ENCODE assay signal across 10 cellular contexts in the genomic region with DNA sequence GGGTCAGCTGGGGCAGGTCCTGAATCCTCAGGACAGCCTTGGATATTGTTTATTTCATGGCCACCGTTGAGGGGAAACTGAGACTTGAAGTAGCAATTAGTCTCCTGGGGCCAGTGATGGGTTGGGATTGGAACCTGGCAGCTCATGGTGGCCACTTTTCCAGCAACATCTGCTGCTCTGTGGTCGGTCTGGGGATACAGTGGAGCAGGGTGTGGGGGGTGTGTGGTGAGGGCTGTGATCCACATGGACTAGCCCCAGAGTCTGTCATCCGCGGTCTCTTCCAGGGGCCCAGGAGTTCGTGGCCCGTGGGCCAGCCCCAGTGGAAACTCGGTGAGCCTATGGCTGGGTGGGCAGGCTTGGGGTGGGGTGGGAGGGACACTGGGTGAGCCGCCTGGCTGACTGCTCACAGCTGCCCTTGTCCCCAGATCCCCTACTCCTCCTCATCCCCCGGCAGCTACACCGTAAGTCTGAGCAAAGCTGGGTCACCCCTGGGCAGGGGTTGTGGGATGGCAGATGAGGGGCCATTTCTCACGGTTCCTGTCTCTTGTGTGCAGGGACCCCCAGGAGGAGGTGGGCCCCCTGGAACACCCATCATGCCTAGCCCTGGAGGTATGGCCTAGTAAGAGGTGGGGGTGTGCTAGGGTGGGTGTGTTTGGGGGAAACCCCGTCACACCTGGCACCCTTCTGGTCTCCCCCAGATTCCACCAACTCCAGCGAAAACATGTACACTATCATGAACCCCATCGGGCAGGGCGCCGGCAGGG. TPM values are rescaled to one million over a fixed set of nuclear protein-coding genes. Genes with fewer than 3 reads are reported as not detected.
A peak's percentile ranks its signal among the peaks of the same experiment; 100 is the strongest.
DNase-seq lines count a peak whose midpoint lies in the region; ATAC-seq and TF ChIP-seq lines count a peak whose summit lies in the region.
"Had no signal": no experiment of that assay in that cellular context is flagged by ENCODE, and none has a peak within 500 bp of the region (broad histone marks: within the 10 kb centered on the region; RNA-seq: fewer than 3 reads in every experiment).

No MANE protein-coding gene starts in this region.

- H3K27me3 ChIP-seq in foreskin keratinocyte (no peaks in the 10 kb centered on the region), smooth muscle cell (ENCODE audit: low read depth) (no peaks in the 10 kb centered on the region), SJCRH30 (no peaks in the 10 kb centered on the region)

- H2AFZ ChIP-seq in smooth muscle cell (ENCODE audit: low read depth): no peak overlapping the region

- peaks cover 8% of the 10 kb centered on the region for H3F3A ChIP-seq in smooth muscle cell (ENCODE audit: low read depth)

- peak overlapping the region; percentile 95 for H3K4me2 ChIP-seq in smooth muscle cell

- H4K20me1 ChIP-seq in smooth muscle cell (ENCODE audit: low read depth): peaks cover 17% of the 10 kb centered on the region

- H3K79me2 ChIP-seq in smooth muscle cell (ENCODE audit: low read depth): peaks cover 7% of the 10 kb centered on the region

- H3K9me3 ChIP-seq in SK-N-MC (ENCODE audit: low read depth, low read length) (no peaks in the 10 kb centered on the region), smooth muscle cell (replicated peaks; ENCODE audit: low read depth) (no peaks in the 10 kb centered on the region), SJCRH30 (replicated peaks) (no peaks in the 10 kb centered on the region)

- no peak for ATAC-seq in foreskin keratinocyte

- H3K9ac ChIP-seq in SK-N-MC (ENCODE audit: insufficient read length) (no peak overlapping the region), smooth muscle cell (ENCODE audit: low read depth) (no peak overlapping the region)

- TF ChIP-seq CTCF in GM12865 (IDR thresholded peaks at IDR 0.05; ENCODE audit: insufficient read depth, low read depth, low read length, missing control alignments) (no peak), foreskin keratinocyte (conservative IDR thresholded peaks at IDR 0.05) (no peak), smooth muscle cell (IDR thresholded peaks at IDR 0.05; ENCODE audit: borderline replicate concordance, insufficient read depth, poor library complexity, severe bottlenecking) (no peak)

- no peaks in the 10 kb centered on the region for H3K4me1 ChIP-seq in foreskin keratinocyte
- peaks cover 31% of the 10 kb centered on the region for H3K4me1 ChIP-seq in smooth muscle cell (ENCODE audit: low read depth)
- H3K4me1 ChIP-seq in SJCRH30: peaks cover 16% of the 10 kb centered on the region

- H3K36me3 ChIP-seq in SK-N-MC (ENCODE audit: insufficient read depth, low read length) (peaks cover 17% of the 10 kb centered on the region; the same call in 1 of the 2 replicates), smooth muscle cell (ENCODE audit: low read depth) (no peaks in the 10 kb centered on the region), SJCRH30 (peaks cover 5% of the 10 kb centered on the region; the same call in 1 of the 2 replicates)

- WGBS in smooth muscle cell (ENCODE audit: low lambda C conversion rate): 77% methylated on average over 14 of the region's 16 CpGs

- H3K27ac ChIP-seq in SK-N-MC (peak overlapping the region; percentile 71), foreskin keratinocyte (peak overlapping the region; percentile 18), smooth muscle cell (ENCODE audit: low read depth) (no peak overlapping the region), SJCRH30 (no peak overlapping the region)

- DNase-seq in GM12865 (ENCODE audit: low read depth) (no peak), SK-N-MC (ENCODE audit: low read depth, low spot score) (no peak), foreskin keratinocyte (no peak), smooth muscle cell (lab: John Stamatoyannopoulos, UW; ENCODE audit: unreplicated experiment) (no peak), hippocampal formation (lab: John Stamatoyannopoulos, UW) (no peak), SJCRH30 (no peak), kidney tubule cell (ENCODE audit: low spot score) (no peak)
- DNase-seq: cortex of kidney, NCI-H526 treated with DMSO at 0.1 percent for 48 hours had no signal

- peak overlapping the region; percentile 88 for H3K4me3 ChIP-seq in GM12865 (ENCODE audit: low read depth, low read length)
- H3K4me3 ChIP-seq in SK-N-MC: peak overlapping the region; percentile 34
- peak overlapping the region; percentile 67 for H3K4me3 ChIP-seq in smooth muscle cell
- H3K4me3 ChIP-seq in SJCRH30: no peak overlapping the region

RNA-seq across cellular contexts. Expression of a gene that starts 5.5 kb away (rescaled TPM):
- total RNA-seq in foreskin keratinocyte: 16.5 and 19.9 TPM in 2 replicates
- 22.1 and 23.2 TPM in 2 replicates for polyA plus RNA-seq in foreskin keratinocyte
- 16.4 and 60.1 TPM in 2 replicates for total RNA-seq in smooth muscle cell
- 56.9 and 89.5 TPM in 2 replicates for polyA plus RNA-seq in smooth muscle cell
- 7.4 and 7.5 TPM in 2 replicates for total RNA-seq in SJCRH30 (2014; rRNA removed; shearing (Covaris generic))

RNA-seq across cellular contexts. Expression of a gene that starts 13.3 kb away (rescaled TPM):
- total RNA-seq in foreskin keratinocyte (46.3 and 48.7 TPM in 2 replicates), smooth muscle cell (36.0 and 44.1 TPM in 2 replicates)
- polyA plus RNA-seq in foreskin keratinocyte (54.0 and 65.3 TPM in 2 replicates), smooth muscle cell (124 and 133 TPM in 2 replicates)
- 63.0 and 73.0 TPM in 2 replicates for total RNA-seq in SJCRH30 (2014; rRNA removed; shearing (Covaris generic))

RNA-seq across cellular contexts. Expression of a gene that starts 35.0 kb away (rescaled TPM):
- total RNA-seq in foreskin keratinocyte (not detected in 2 replicates), smooth muscle cell (0.67 TPM in 1 of 2 replicates, not detected in the other)
- polyA plus RNA-seq in foreskin keratinocyte (not detected in 2 replicates), smooth muscle cell (0.34 TPM in 1 of 2 replicates, not detected in the other)
- total RNA-seq in SJCRH30 (2014; rRNA removed; shearing (Covaris generic)): not detected in 2 replicates
- total RNA-seq: HT1080 had no signal

RNA-seq across cellular contexts. Expression of a gene that starts 46.5 kb away (rescaled TPM):
- total RNA-seq in foreskin keratinocyte (0.34 and 0.67 TPM in 2 replicates), smooth muscle cell (18.8 and 30.9 TPM in 2 replicates)
- polyA plus RNA-seq in foreskin keratinocyte (0.48 and 0.57 TPM in 2 replicates), smooth muscle cell (40.4 and 42.8 TPM in 2 replicates)
- 17.5 and 27.1 TPM in 2 replicates for total RNA-seq in SJCRH30 (2014; rRNA removed; shearing (Covaris generic))

Comparison
In these comparisons a context has a peak if more than half of its experiments do, and no peak if none do; other contexts are left out.
1. H3K27ac ChIP-seq: peak in SK-N-MC (single experiment) and foreskin keratinocyte (single experiment); none in smooth muscle cell (single experiment) and SJCRH30 (single experiment).